21 cellular contexts compared by ENCODE assay signal in the genomic region with DNA sequence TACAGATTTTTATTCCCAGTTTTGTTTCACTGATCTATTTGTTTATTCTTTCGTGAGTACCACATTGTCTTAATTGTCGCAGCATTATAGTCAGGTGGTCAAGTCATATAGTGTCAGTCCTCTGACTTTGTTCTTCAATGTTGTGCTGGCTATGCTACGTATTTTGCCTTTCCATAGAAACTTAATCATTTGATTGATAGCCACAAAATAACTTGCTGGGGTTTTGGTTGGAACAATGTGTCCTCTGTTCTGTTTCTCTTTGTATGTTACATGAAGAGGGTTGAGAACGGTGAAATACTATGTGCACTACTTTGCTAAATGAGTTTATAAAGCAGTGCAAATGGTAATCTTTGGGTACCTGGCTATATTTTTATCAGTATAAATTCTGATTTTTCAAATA.
"Had no signal": no experiment of that assay in that cellular context is flagged by ENCODE, and none has a peak within 500 bp of the region (broad histone marks: within the 10 kb centered on the region; RNA-seq: fewer than 3 reads in every experiment).

No MANE protein-coding gene starts in this region.

- H3K27me3 Mint-ChIP-seq: activated CD4-positive, alpha-beta T cell treated with anti-CD3 and anti-CD28 coated beads, Interleukin-2, amount 10 ng/mL, durations not matched to agents 24 days and 14 days; activated naive CD4-positive, alpha-beta T cell treated with anti-CD3 and anti-CD28 coated beads, Interleukin-2, amount 50 U/mL, for 24 hours; naive thymus-derived CD4-positive, alpha-beta T cell; stimulated activated naive B cell treated with anti-CD40 and anti-IgM and Interleukin-4, amounts not matched to agents 10 μg/mL and 1 μg/mL and 100 μg/mL, for 72 hours had no signal

- H3K27me3 ChIP-seq: gastrocnemius medialis, heart right ventricle, tibial nerve, vagina had no signal

- H3K27ac Mint-ChIP-seq: activated CD4-positive, alpha-beta T cell treated with anti-CD3 and anti-CD28 coated beads, Interleukin-2, amount 10 ng/mL, durations not matched to agents 24 days and 14 days; activated naive CD4-positive, alpha-beta T cell treated with anti-CD3 and anti-CD28 coated beads, Interleukin-2, amount 50 U/mL, for 24 hours; activated T-cell treated with anti-CD3 and anti-CD28 coated beads, Interleukin-2, amount 50 U/mL, for 72 hours; stimulated activated naive B cell treated with anti-CD40 and anti-IgM and Interleukin-4, amounts not matched to agents 10 μg/mL and 1 μg/mL and 100 μg/mL, for 72 hours had no signal

- H3K4me3 ChIP-seq: coronary artery, gastrocnemius medialis, heart right ventricle, vagina had no signal

- H3K4me3 Mint-ChIP-seq: activated CD4-positive, alpha-beta T cell treated with anti-CD3 and anti-CD28 coated beads, Interleukin-2, amount 10 ng/mL, durations not matched to agents 24 days and 14 days; activated naive CD4-positive, alpha-beta T cell treated with anti-CD3 and anti-CD28 coated beads, Interleukin-2, amount 50 U/mL, for 24 hours; activated T-cell treated with anti-CD3 and anti-CD28 coated beads, Interleukin-2, amount 50 U/mL, for 72 hours; naive thymus-derived CD4-positive, alpha-beta T cell; stimulated activated naive B cell treated with anti-CD40 and anti-IgM and Interleukin-4, amounts not matched to agents 10 μg/mL and 1 μg/mL and 100 μg/mL, for 72 hours had no signal

- DNase-seq: activated CD4-positive, alpha-beta T cell treated with anti-CD3 and anti-CD28 coated beads, Interleukin-2, amount 10 ng/mL, durations not matched to agents 24 days and 14 days; activated CD4-positive, CD25-positive, alpha-beta regulatory T cell; activated CD8-positive, alpha-beta memory T cell treated with anti-CD3 and anti-CD28 coated beads for 24 hours; activated CD8-positive, alpha-beta memory T cell treated with anti-CD3 and anti-CD28 coated beads, Interleukin-2, amount 50 U/mL, for 48 hours; activated gamma-delta T cell; activated T-cell treated with anti-CD3 and anti-CD28 coated beads, Interleukin-2, amount 50 U/mL, for 72 hours; amniotic stem cell; central memory CD4-positive, alpha-beta T cell; gastrocnemius medialis; heart right ventricle; kidney glomerular epithelial cell; mesenchymal stem cell; naive thymus-derived CD4-positive, alpha-beta T cell; retina; stimulated activated naive B cell treated with anti-CD40 and anti-IgM and Interleukin-4, amounts not matched to agents 10 μg/mL and 1 μg/mL and 100 μg/mL, for 72 hours; T1000 had no signal

- H3K9me3 Mint-ChIP-seq: activated naive CD4-positive, alpha-beta T cell treated with anti-CD3 and anti-CD28 coated beads, Interleukin-2, amount 50 U/mL, for 24 hours had no signal

- H3K27ac ChIP-seq: coronary artery, gastrocnemius medialis, heart right ventricle, parathyroid adenoma, vagina had no signal
